In the genomic region with DNA sequence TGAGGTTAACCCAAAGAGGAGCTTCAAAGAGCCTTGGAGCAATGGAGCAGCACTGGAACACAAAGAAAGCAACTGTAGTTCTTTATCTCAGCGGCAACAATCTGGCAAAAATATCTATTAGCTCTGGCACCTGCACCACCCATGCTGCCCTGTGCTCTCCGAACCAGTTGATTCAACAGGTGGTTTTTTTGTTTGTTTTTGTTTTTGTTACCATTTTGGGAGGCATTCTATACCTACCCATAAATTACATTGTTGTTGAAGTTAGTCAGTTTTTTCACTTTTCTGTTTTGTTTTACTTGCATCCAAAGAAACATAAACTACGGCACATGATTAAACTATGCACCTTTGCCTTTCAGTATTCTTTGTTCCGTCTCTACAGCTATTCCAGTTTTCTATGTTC, we compare ENCODE assay signal across 24 cellular contexts. TPM values are rescaled to one million over a fixed set of nuclear protein-coding genes. Genes with fewer than 3 reads are reported as not detected.
DNase-seq lines count a peak whose midpoint lies in the region; TF ChIP-seq lines count a peak whose summit lies in the region.
"Had no signal": no experiment of that assay in that cellular context is flagged by ENCODE, and none has a peak within 500 bp of the region (broad histone marks: within the 10 kb centered on the region; RNA-seq: fewer than 3 reads in every experiment).

No MANE protein-coding gene starts in this region.

- no peak overlapping the region for H3K9ac ChIP-seq in BLaER1
- no peak overlapping the region for H3K9ac ChIP-seq in BLaER1 treated with 17β-estradiol and CSF1 and Interleukin-3, amounts not matched to agents 10 nM and 100 nM

- H3K79me2 ChIP-seq in OCI-LY7 (ENCODE audit: insufficient read depth, low read depth, low read length), result no peaks in the 10 kb centered on the region

- H3K36me3 ChIP-seq in BLaER1 (peaks cover 5% of the 10 kb centered on the region; the same call in 1 of the 2 replicates), OCI-LY7 (ENCODE audit: insufficient read depth, low read length) (no peaks in the 10 kb centered on the region)
- no peaks in the 10 kb centered on the region for H3K36me3 ChIP-seq in BLaER1 treated with 17β-estradiol and CSF1 and Interleukin-3, amounts not matched to agents 10 nM and 100 nM
- H3K36me3 ChIP-seq: BE2C had no signal

- H3K9me3 ChIP-seq in BLaER1 (peaks cover 32% of the 10 kb centered on the region), OCI-LY7 (ENCODE audit: low read length) (no peaks in the 10 kb centered on the region)
- peaks cover 19 to 43% (median 31%) of the 10 kb centered on the region in 11 experiments; a peak in 21 of 22 replicates for H3K9me3 ChIP-seq in BLaER1 treated with 17β-estradiol and CSF1 and Interleukin-3, amounts not matched to agents 10 nM and 100 nM (replicated peaks in 1 of 11)
- H3K9me3 ChIP-seq: BE2C had no signal

- H3K27ac ChIP-seq in BLaER1, result peak overlapping the region; percentile 29; the same call in 1 of the 2 replicates
- no peak overlapping the region for H3K27ac ChIP-seq in BLaER1 treated with 17β-estradiol and CSF1 and Interleukin-3, amounts not matched to agents 10 nM and 100 nM
- no peak overlapping the region for H3K27ac ChIP-seq in OCI-LY7 (ENCODE audit: low read depth, low read length, poor library complexity, severe bottlenecking)

- peaks cover 60% of the 10 kb centered on the region for H3K4me1 ChIP-seq in BLaER1
- H3K4me1 ChIP-seq in BLaER1 treated with 17β-estradiol and CSF1 and Interleukin-3, amounts not matched to agents 10 nM and 100 nM, result peaks cover 0 to 57% (median 27%) of the 10 kb centered on the region in 10 experiments; a peak in 14 of 20 replicates
- peaks cover 6% of the 10 kb centered on the region for H3K4me1 ChIP-seq in OCI-LY7 (ENCODE audit: insufficient read depth, low read length, poor library complexity, severe bottlenecking)
- H3K4me1 ChIP-seq: BE2C had no signal

- CTCF ChIA-PET in OCI-LY7 (lab: Charles Lee; ENCODE audit: unreplicated experiment), result no interaction called here

- H3K27me3 ChIP-seq in BLaER1, result no peaks in the 10 kb centered on the region
- no peaks in the 10 kb centered on the region for H3K27me3 ChIP-seq in BLaER1 treated with 17β-estradiol and CSF1 and Interleukin-3, amounts not matched to agents 10 nM and 100 nM

- DNase-seq in OCI-LY7 (ENCODE audit: low spot score) (peak; percentile 7), glomerular visceral epithelial cell (ENCODE audit: extremely low spot score) (no peak)
- DNase-seq in activated effector memory CD4-positive, alpha-beta T cell treated with Interleukin-2 at 50 U/mL for 16 hours, result no peak
- DNase-seq: 8988T; ACHN; BE2C; C1 segment of cervical spinal cord; CD4-positive, alpha-beta memory T cell; CD4-positive, CD25-positive, alpha-beta regulatory T cell; CD8-positive, alpha-beta memory T cell; COR-L47; DMS 273 treated with DMSO at 0.1 percent for 48 hours; DMS153; DMS53; DMS79; DND-41; EL; GDM1 had no signal

- POLR2A ChIA-PET in OCI-LY7 (lab: Charles Lee), result no interaction called here

- TF ChIP-seq CTCF in OCI-LY7 (conservative IDR thresholded peaks at IDR 0.05; ENCODE audit: low read length), result no peak

- intact Hi-C loops in OCI-LY7 (cut with micrococcal nuclease; ENCODE audit: unreplicated experiment), result no loop called here

- no TSS peak for BruUV-seq in OCI-LY7 (replicated peaks; lab: Mats Ljungman, UMichigan)

- no peaks in the 10 kb centered on the region for H4K20me1 ChIP-seq in BLaER1
- no peaks in the 10 kb centered on the region for H4K20me1 ChIP-seq in BLaER1 treated with 17β-estradiol and CSF1 and Interleukin-3, amounts not matched to agents 10 nM and 100 nM
- H4K20me1 ChIP-seq in OCI-LY7 (ENCODE audit: insufficient read depth, low read length), result no peaks in the 10 kb centered on the region

- no peaks in the 10 kb centered on the region for H3K9me2 ChIP-seq in OCI-LY7 (ENCODE audit: insufficient read depth, low read length)

- no peak overlapping the region for H2AFZ ChIP-seq in OCI-LY7 (ENCODE audit: low read length)

- H3K4me2 ChIP-seq in BLaER1, result peak overlapping the region; percentile 56
- H3K4me2 ChIP-seq in BLaER1 treated with 17β-estradiol and CSF1 and Interleukin-3, amounts not matched to agents 10 nM and 100 nM, result peak overlapping the region in 7 of 11 experiments; percentile 38 to 76 (median 53); a peak in 12 of 22 replicates
- no peak overlapping the region for H3K4me2 ChIP-seq in OCI-LY7 (ENCODE audit: low read length)

- no peak overlapping the region for H3K4me3 ChIP-seq in BLaER1
- H3K4me3 ChIP-seq in BLaER1 treated with 17β-estradiol and CSF1 and Interleukin-3, amounts not matched to agents 10 nM and 100 nM, result no peak overlapping the region
- no peak overlapping the region for H3K4me3 ChIP-seq in OCI-LY7 (ENCODE audit: low read depth, low read length, poor library complexity, severe bottlenecking)
- H3K4me3 ChIP-seq: GM12878 had no signal

RNA-seq across cellular contexts. Expression of a gene that starts 16.2 kb away (rescaled TPM):
- not detected in 2 replicates for total RNA-seq in OCI-LY7 (2014; rRNA removed; shearing (Covaris generic))
- total RNA-seq in OCI-LY7 (2022), result not detected in 2 replicates
- total RNA-seq: A673, G401, GM12878 had no signal

RNA-seq across cellular contexts. Expression of a gene that starts 54.8 kb away (rescaled TPM):
- total RNA-seq in OCI-LY7 (2014; rRNA removed; shearing (Covaris generic)), result not detected in 2 replicates
- not detected in 2 replicates for total RNA-seq in OCI-LY7 (2022)
- total RNA-seq: A673, Daoy, G401, GM12878 had no signal
